Comparison of ENCODE assay signal across 8 cellular contexts in genomic region chr12:70242695-70243509, GRCh38. TPM values are rescaled to one million over a fixed set of nuclear protein-coding genes. Genes with fewer than 3 reads are reported as not detected.
DNase-seq lines count a peak whose midpoint lies in the region; ATAC-seq and TF ChIP-seq lines count a peak whose summit lies in the region.

CNOT2 (plus strand) TSS chr12:70243433; CDS start chr12:70278227, 34,794 bp downstream.

- dilution Hi-C loops in mammary epithelial cell (cut with HindIII; ENCODE audit: low sequenced_read_pairs): no loop called here

- intact Hi-C loops in mammary epithelial cell (cut with micrococcal nuclease): loop anchor here (1.0 to 5.0 kb wide), 5 partner anchors 124 to 345 kb away; partner anchors contain the start of gene KCNMB4

- H3K4me1 ChIP-seq in mammary epithelial cell (ENCODE audit: insufficient read depth, low read length) (peaks cover 16% of the 10 kb centered on the region), smooth muscle cell (ENCODE audit: low read depth) (peaks cover 35% of the 10 kb centered on the region)

- H3K79me2 ChIP-seq in mammary epithelial cell (ENCODE audit: insufficient read depth, low read length): peaks cover 55% of the 10 kb centered on the region
- peaks cover 71% of the 10 kb centered on the region for H3K79me2 ChIP-seq in smooth muscle cell (ENCODE audit: low read depth)

- peak within 1 kb of the TSS; percentile 99 for H3K9ac ChIP-seq in mammary epithelial cell (ENCODE audit: insufficient read depth, low read length)
- H3K9ac ChIP-seq in smooth muscle cell (ENCODE audit: low read depth): peak within 1 kb of the TSS; percentile 99

- H3K27ac ChIP-seq in mammary epithelial cell (ENCODE audit: insufficient read depth, low read depth, low read length) (peak within 1 kb of the TSS; percentile 99), smooth muscle cell (ENCODE audit: low read depth) (peak within 1 kb of the TSS; percentile 100)

- CTCF ChIA-PET in AG04449 (lab: Yijun Ruan, JAX): interaction anchor here (0.8 to 1.1 kb wide), 3 partner anchors 342 to 364 kb away, joined by 4 to 5 read pairs (median 4); no protein-coding TSS in a partner anchor
- CTCF ChIA-PET in mammary epithelial cell (lab: Charles Lee; ENCODE audit: low non-redundant PET): no interaction called here

- no TSS peak for BruUV-seq in mammary epithelial cell (replicated peaks; lab: Mats Ljungman, UMichigan)

- peak within 1 kb of the TSS; percentile 90 for H2AFZ ChIP-seq in mammary epithelial cell (ENCODE audit: low read depth, low read length)
- H2AFZ ChIP-seq in smooth muscle cell (ENCODE audit: low read depth): peak within 1 kb of the TSS; percentile 97

- no peaks in the 10 kb centered on the region for H3K36me3 ChIP-seq in mammary epithelial cell (ENCODE audit: insufficient read depth, low read length)
- peaks cover 17% of the 10 kb centered on the region for H3K36me3 ChIP-seq in smooth muscle cell (ENCODE audit: low read depth)

- no peaks in the 10 kb centered on the region for H3K27me3 ChIP-seq in mammary epithelial cell (ENCODE audit: insufficient read depth, low read length)
- no peaks in the 10 kb centered on the region for H3K27me3 ChIP-seq in smooth muscle cell (ENCODE audit: low read depth)

- no peaks in the 10 kb centered on the region for H3F3A ChIP-seq in smooth muscle cell (ENCODE audit: low read depth)

- peak; percentile 72 for ATAC-seq in GM18873 (IDR thresholded peaks at IDR 0.05; ENCODE audit: low FRiP score, unreplicated experiment)
- peak; percentile 68 for ATAC-seq in HG03135 (IDR thresholded peaks at IDR 0.05; ENCODE audit: unreplicated experiment)

- DNase-seq in AG04449 (ENCODE audit: low read depth, low spot score) (no peak), NCI-H2227 (lab: John Stamatoyannopoulos, UW; ENCODE audit: unreplicated experiment) (peak; percentile 93), mammary epithelial cell (peak; percentile 91), iPS-NIHi7 (ENCODE audit: extremely low spot score) (peak; percentile 79), smooth muscle cell (lab: John Stamatoyannopoulos, UW; ENCODE audit: unreplicated experiment) (peak; percentile 75)

- H3K4me2 ChIP-seq in mammary epithelial cell (ENCODE audit: insufficient read depth, low read depth, low read length): peak within 1 kb of the TSS; percentile 87
- peak within 1 kb of the TSS; percentile 99 for H3K4me2 ChIP-seq in smooth muscle cell

- H3K9me3 ChIP-seq in mammary epithelial cell (replicated peaks; ENCODE audit: insufficient read depth, low read length): no peaks in the 10 kb centered on the region
- no peaks in the 10 kb centered on the region for H3K9me3 ChIP-seq in smooth muscle cell (replicated peaks; ENCODE audit: low read depth)

- peak within 1 kb of the TSS; percentile 88 for H3K4me3 ChIP-seq in AG04449 (ENCODE audit: low read depth, low read length)
- H3K4me3 ChIP-seq in WI38 (ENCODE audit: low read depth, low read length): peak within 1 kb of the TSS; percentile 90
- peak within 1 kb of the TSS; percentile 64 to 96 (median 93) for H3K4me3 ChIP-seq in mammary epithelial cell (replicated peaks in 1 of 3; ENCODE audit: insufficient read depth in 1 of 3, low read depth in 2 of 3, low read length in 3 of 3)
- H3K4me3 ChIP-seq in smooth muscle cell: peak within 1 kb of the TSS; percentile 89

- H4K20me1 ChIP-seq in mammary epithelial cell (ENCODE audit: insufficient read depth, low read length) (no peaks in the 10 kb centered on the region), smooth muscle cell (ENCODE audit: low read depth) (peaks cover 35% of the 10 kb centered on the region)

- POLR2A ChIA-PET in AG04449 (lab: Yijun Ruan, JAX): interaction anchor here (1.0 kb wide), 1 partner anchor 12 kb away, joined by 4 read pairs; no protein-coding TSS in a partner anchor

- under 1% methylated on average over 34 of the region's 64 CpGs for WGBS in mammary epithelial cell (ENCODE audit: low coverage, missing lambda C conversion rate)
- WGBS in smooth muscle cell (ENCODE audit: low lambda C conversion rate): under 1% methylated on average over 61 of the region's 64 CpGs

- TF ChIP-seq CTCF in AG04449 (IDR thresholded peaks at IDR 0.05; ENCODE audit: insufficient read depth, low read length, missing control alignments) (no peak), WI38 (IDR thresholded peaks at IDR 0.05; ENCODE audit: low read depth, low read length) (no peak), mammary epithelial cell (conservative IDR thresholded peaks at IDR 0.05 in 1 of 2, IDR thresholded peaks at IDR 0.05 in 1 of 2; ENCODE audit: extremely low read depth in 1 of 2, insufficient read depth in 1 of 2, low read depth in 1 of 2, low read length in 2 of 2) (no peak), smooth muscle cell (IDR thresholded peaks at IDR 0.05; ENCODE audit: borderline replicate concordance, insufficient read depth, poor library complexity, severe bottlenecking) (no peak)

- in situ Hi-C loops in mammary epithelial cell (cut with MboI; ENCODE audit: low sequenced_read_pairs in 2 of 2): loop anchor here in 1 of 2 donors (5.0 kb wide), 1 partner anchor 346 kb away; no protein-coding TSS in a partner anchor

RNA-seq across cellular contexts. Expression of gene CNOT2, which starts in this region (rescaled TPM):
- total RNA-seq in mammary epithelial cell (100 to 1,000 TPM in 1 of 2 donors, 10 to 100 TPM in 1; 62.5 to 123 TPM), smooth muscle cell (136 and 172 TPM in 2 replicates)
- polyA plus RNA-seq in mammary epithelial cell (61.9 TPM), smooth muscle cell (77.3 and 94.5 TPM in 2 replicates)
- polyA minus RNA-seq in mammary epithelial cell: 81.6 TPM
